In the genomic region with DNA sequence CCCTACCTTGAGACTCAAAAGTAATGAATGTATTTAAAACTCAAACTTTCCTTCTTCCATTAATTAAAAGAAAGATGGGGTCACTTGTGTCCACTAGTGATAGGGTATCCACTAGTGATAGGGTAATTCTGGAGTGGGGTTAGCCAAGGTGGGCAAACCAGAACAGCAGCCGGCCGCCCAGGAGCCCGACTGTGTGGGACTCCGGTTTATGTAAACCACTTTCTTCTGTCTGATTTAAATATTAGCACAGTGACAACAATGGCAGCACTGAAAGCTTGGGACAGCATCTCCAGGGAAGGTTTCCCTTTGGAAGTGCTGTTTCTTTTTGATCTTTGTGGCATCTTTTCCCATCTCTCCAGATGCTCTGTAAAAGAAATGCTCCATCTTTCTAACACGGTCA, we compare ENCODE assay signal across 2 cellular contexts.
TF ChIP-seq lines count a peak whose summit lies in the region.

No MANE protein-coding gene starts in this region.

TF ChIP-seq in liver, 16 proteins besides CTCF, POLR2A, EP300 and RAD21 (continued from another document):
- TF ChIP-seq, protein P1, sequence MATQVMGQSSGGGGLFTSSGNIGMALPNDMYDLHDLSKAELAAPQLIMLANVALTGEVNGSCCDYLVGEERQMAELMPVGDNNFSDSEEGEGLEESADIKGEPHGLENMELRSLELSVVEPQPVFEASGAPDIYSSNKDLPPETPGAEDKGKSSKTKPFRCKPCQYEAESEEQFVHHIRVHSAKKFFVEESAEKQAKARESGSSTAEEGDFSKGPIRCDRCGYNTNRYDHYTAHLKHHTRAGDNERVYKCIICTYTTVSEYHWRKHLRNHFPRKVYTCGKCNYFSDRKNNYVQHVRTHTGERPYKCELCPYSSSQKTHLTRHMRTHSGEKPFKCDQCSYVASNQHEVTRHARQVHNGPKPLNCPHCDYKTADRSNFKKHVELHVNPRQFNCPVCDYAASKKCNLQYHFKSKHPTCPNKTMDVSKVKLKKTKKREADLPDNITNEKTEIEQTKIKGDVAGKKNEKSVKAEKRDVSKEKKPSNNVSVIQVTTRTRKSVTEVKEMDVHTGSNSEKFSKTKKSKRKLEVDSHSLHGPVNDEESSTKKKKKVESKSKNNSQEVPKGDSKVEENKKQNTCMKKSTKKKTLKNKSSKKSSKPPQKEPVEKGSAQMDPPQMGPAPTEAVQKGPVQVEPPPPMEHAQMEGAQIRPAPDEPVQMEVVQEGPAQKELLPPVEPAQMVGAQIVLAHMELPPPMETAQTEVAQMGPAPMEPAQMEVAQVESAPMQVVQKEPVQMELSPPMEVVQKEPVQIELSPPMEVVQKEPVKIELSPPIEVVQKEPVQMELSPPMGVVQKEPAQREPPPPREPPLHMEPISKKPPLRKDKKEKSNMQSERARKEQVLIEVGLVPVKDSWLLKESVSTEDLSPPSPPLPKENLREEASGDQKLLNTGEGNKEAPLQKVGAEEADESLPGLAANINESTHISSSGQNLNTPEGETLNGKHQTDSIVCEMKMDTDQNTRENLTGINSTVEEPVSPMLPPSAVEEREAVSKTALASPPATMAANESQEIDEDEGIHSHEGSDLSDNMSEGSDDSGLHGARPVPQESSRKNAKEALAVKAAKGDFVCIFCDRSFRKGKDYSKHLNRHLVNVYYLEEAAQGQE (IDR thresholded peaks at IDR 0.05), result peak; percentile 54

TF ChIP-seq in HepG2, 621 proteins besides CTCF, POLR2A, EP300 and RAD21 (continued from another document):
- TF ChIP-seq, protein P2, sequence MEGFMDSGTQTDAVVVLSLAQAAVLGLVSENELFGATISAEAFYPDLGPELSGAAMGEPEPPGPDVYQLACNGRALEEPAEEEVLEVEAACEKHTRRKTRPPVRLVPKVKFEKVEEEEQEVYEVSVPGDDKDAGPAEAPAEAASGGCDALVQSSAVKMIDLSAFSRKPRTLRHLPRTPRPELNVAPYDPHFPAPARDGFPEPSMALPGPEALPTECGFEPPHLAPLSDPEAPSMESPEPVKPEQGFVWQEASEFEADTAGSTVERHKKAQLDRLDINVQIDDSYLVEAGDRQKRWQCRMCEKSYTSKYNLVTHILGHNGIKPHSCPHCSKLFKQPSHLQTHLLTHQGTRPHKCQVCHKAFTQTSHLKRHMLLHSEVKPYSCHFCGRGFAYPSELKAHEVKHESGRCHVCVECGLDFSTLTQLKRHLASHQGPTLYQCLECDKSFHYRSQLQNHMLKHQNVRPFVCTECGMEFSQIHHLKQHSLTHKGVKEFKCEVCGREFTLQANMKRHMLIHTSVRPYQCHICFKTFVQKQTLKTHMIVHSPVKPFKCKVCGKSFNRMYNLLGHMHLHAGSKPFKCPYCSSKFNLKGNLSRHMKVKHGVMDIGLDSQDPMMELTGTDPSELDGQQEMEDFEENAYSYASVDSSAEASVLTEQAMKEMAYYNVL (CRISPR knock-in tag; IDR thresholded peaks at IDR 0.05; ENCODE audit: borderline replicate concordance), result no peak
- TF ChIP-seq, protein P3, sequence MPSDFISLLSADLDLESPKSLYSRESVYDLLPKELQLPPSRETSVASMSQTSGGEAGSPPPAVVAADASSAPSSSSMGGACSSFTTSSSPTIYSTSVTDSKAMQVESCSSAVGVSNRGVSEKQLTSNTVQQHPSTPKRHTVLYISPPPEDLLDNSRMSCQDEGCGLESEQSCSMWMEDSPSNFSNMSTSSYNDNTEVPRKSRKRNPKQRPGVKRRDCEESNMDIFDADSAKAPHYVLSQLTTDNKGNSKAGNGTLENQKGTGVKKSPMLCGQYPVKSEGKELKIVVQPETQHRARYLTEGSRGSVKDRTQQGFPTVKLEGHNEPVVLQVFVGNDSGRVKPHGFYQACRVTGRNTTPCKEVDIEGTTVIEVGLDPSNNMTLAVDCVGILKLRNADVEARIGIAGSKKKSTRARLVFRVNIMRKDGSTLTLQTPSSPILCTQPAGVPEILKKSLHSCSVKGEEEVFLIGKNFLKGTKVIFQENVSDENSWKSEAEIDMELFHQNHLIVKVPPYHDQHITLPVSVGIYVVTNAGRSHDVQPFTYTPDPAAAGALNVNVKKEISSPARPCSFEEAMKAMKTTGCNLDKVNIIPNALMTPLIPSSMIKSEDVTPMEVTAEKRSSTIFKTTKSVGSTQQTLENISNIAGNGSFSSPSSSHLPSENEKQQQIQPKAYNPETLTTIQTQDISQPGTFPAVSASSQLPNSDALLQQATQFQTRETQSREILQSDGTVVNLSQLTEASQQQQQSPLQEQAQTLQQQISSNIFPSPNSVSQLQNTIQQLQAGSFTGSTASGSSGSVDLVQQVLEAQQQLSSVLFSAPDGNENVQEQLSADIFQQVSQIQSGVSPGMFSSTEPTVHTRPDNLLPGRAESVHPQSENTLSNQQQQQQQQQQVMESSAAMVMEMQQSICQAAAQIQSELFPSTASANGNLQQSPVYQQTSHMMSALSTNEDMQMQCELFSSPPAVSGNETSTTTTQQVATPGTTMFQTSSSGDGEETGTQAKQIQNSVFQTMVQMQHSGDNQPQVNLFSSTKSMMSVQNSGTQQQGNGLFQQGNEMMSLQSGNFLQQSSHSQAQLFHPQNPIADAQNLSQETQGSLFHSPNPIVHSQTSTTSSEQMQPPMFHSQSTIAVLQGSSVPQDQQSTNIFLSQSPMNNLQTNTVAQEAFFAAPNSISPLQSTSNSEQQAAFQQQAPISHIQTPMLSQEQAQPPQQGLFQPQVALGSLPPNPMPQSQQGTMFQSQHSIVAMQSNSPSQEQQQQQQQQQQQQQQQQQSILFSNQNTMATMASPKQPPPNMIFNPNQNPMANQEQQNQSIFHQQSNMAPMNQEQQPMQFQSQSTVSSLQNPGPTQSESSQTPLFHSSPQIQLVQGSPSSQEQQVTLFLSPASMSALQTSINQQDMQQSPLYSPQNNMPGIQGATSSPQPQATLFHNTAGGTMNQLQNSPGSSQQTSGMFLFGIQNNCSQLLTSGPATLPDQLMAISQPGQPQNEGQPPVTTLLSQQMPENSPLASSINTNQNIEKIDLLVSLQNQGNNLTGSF (CRISPR knock-in tag; IDR thresholded peaks at IDR 0.05), result no peak
- TF ChIP-seq FOXC1 (CRISPR knock-in tag; IDR thresholded peaks at IDR 0.05; ENCODE audit: borderline replicate concordance) (no peak), ZNF552 (CRISPR knock-in tag; IDR thresholded peaks at IDR 0.05; ENCODE audit: borderline replicate concordance) (no peak)
- TF ChIP-seq, protein P4, sequence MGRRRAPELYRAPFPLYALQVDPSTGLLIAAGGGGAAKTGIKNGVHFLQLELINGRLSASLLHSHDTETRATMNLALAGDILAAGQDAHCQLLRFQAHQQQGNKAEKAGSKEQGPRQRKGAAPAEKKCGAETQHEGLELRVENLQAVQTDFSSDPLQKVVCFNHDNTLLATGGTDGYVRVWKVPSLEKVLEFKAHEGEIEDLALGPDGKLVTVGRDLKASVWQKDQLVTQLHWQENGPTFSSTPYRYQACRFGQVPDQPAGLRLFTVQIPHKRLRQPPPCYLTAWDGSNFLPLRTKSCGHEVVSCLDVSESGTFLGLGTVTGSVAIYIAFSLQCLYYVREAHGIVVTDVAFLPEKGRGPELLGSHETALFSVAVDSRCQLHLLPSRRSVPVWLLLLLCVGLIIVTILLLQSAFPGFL (CRISPR knock-in tag; IDR thresholded peaks at IDR 0.05), result no peak
- TF ChIP-seq, protein P5, sequence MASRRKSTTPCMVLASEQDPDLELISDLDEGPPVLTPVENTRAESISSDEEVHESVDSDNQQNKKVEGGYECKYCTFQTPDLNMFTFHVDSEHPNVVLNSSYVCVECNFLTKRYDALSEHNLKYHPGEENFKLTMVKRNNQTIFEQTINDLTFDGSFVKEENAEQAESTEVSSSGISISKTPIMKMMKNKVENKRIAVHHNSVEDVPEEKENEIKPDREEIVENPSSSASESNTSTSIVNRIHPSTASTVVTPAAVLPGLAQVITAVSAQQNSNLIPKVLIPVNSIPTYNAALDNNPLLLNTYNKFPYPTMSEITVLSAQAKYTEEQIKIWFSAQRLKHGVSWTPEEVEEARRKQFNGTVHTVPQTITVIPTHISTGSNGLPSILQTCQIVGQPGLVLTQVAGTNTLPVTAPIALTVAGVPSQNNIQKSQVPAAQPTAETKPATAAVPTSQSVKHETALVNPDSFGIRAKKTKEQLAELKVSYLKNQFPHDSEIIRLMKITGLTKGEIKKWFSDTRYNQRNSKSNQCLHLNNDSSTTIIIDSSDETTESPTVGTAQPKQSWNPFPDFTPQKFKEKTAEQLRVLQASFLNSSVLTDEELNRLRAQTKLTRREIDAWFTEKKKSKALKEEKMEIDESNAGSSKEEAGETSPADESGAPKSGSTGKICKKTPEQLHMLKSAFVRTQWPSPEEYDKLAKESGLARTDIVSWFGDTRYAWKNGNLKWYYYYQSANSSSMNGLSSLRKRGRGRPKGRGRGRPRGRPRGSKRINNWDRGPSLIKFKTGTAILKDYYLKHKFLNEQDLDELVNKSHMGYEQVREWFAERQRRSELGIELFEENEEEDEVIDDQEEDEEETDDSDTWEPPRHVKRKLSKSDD (CRISPR knock-in tag; IDR thresholded peaks at IDR 0.05; ENCODE audit: low read depth), result no peak
- TF ChIP-seq, protein P6, sequence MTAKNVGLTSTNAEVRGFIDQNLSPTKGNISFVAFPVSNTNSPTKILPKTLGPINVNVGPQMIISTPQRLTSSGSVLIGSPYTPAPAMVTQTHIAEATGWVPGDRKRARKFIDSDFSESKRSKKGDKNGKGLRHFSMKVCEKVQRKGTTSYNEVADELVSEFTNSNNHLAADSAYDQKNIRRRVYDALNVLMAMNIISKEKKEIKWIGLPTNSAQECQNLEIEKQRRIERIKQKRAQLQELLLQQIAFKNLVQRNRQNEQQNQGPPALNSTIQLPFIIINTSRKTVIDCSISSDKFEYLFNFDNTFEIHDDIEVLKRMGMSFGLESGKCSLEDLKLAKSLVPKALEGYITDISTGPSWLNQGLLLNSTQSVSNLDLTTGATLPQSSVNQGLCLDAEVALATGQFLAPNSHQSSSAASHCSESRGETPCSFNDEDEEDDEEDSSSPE (CRISPR knock-in tag; IDR thresholded peaks at IDR 0.05), result no peak
